In genomic region chr19:44636439-44637389, GRCh38 we compare ENCODE assay signal across 1 cellular context.
A peak's percentile ranks its signal among the peaks of the same experiment; 100 is the strongest.
TF ChIP-seq lines count a peak whose summit lies in the region.

No MANE protein-coding gene starts in this region.

TF ChIP-seq in HepG2, 621 proteins besides CTCF, POLR2A, EP300 and RAD21 (continued from another document and continues in another):
- TF ChIP-seq CBX5 (CRISPR knock-in tag; IDR thresholded peaks at IDR 0.05; ENCODE audit: borderline replicate concordance) (0 out of 2 replicates have a peak, but pooled peaks have one; percentile 39), SIN3B (IDR thresholded peaks at IDR 0.05; ENCODE audit: low read length) (no peak), ZSCAN12 (CRISPR knock-in tag; IDR thresholded peaks at IDR 0.05) (no peak), E2F1 (CRISPR knock-in tag; IDR thresholded peaks at IDR 0.05) (no peak), HNF4G (IDR thresholded peaks at IDR 0.05; ENCODE audit: borderline replicate concordance, low read depth, low read length) (peak; percentile 90), HNF4G (CRISPR knock-in tag; IDR thresholded peaks at IDR 0.05; ENCODE audit: borderline replicate concordance, low read depth) (peak; percentile 70; the same call in 1 of the 2 replicates), MTA1 (CRISPR knock-in tag; IDR thresholded peaks at IDR 0.05; ENCODE audit: borderline replicate concordance) (no peak), ZNF607 (CRISPR knock-in tag; IDR thresholded peaks at IDR 0.05; ENCODE audit: borderline replicate concordance) (no peak), FOXA1 (IDR thresholded peaks at IDR 0.05) (no peak), FOXA1 (CRISPR knock-in tag; IDR thresholded peaks at IDR 0.05) (peak; percentile 29; the same call in 1 of the 2 replicates), CEBPG (CRISPR knock-in tag; IDR thresholded peaks at IDR 0.05) (0 out of 2 replicates have a peak, but pooled peaks have one; percentile 4), SNAPC2 (CRISPR knock-in tag; IDR thresholded peaks at IDR 0.05) (no peak), STAT6 (CRISPR knock-in tag; IDR thresholded peaks at IDR 0.05; ENCODE audit: borderline replicate concordance) (0 out of 2 replicates have a peak, but pooled peaks have one; percentile 67), ZNF362 (CRISPR knock-in tag; IDR thresholded peaks at IDR 0.05; ENCODE audit: borderline replicate concordance) (no peak), ETV6 (CRISPR knock-in tag; conservative IDR thresholded peaks at IDR 0.05) (no peak), ZNF782 (CRISPR knock-in tag; IDR thresholded peaks at IDR 0.05; ENCODE audit: borderline replicate concordance) (no peak), ZNF709 (CRISPR knock-in tag; IDR thresholded peaks at IDR 0.05) (no peak), ZNF562 (CRISPR knock-in tag; IDR thresholded peaks at IDR 0.05; ENCODE audit: borderline replicate concordance) (no peak), ZNF136 (CRISPR knock-in tag; IDR thresholded peaks at IDR 0.05; ENCODE audit: low read depth) (no peak), HDAC6 (IDR thresholded peaks at IDR 0.05; ENCODE audit: low read depth, low read length) (no peak), CHD4 (IDR thresholded peaks at IDR 0.05; ENCODE audit: borderline replicate concordance, low read length) (peak; percentile 65; the same call in 1 of the 2 replicates), NR2C2 (CRISPR knock-in tag; IDR thresholded peaks at IDR 0.05; ENCODE audit: borderline replicate concordance) (no peak), MTA3 (CRISPR knock-in tag; IDR thresholded peaks at IDR 0.05) (no peak), ZNF563 (CRISPR knock-in tag; IDR thresholded peaks at IDR 0.05) (no peak), GMEB2 (CRISPR knock-in tag; IDR thresholded peaks at IDR 0.05; ENCODE audit: low read depth) (no peak), E2F5 (CRISPR knock-in tag; conservative IDR thresholded peaks at IDR 0.05) (no peak), ZSCAN31 (CRISPR knock-in tag; IDR thresholded peaks at IDR 0.05; ENCODE audit: low read depth) (0 out of 2 replicates have a peak, but pooled peaks have one; percentile 30), EZH2 (conservative IDR thresholded peaks at IDR 0.05; ENCODE audit: low read depth, low read length) (no peak), CHCHD3 (CRISPR knock-in tag; IDR thresholded peaks at IDR 0.05) (no peak)
- TF ChIP-seq, protein P1, sequence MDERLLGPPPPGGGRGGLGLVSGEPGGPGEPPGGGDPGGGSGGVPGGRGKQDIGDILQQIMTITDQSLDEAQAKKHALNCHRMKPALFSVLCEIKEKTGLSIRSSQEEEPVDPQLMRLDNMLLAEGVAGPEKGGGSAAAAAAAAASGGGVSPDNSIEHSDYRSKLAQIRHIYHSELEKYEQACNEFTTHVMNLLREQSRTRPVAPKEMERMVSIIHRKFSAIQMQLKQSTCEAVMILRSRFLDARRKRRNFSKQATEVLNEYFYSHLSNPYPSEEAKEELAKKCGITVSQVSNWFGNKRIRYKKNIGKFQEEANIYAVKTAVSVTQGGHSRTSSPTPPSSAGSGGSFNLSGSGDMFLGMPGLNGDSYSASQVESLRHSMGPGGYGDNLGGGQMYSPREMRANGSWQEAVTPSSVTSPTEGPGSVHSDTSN (CRISPR knock-in tag; IDR thresholded peaks at IDR 0.05): no peak
- TF ChIP-seq, protein P2, sequence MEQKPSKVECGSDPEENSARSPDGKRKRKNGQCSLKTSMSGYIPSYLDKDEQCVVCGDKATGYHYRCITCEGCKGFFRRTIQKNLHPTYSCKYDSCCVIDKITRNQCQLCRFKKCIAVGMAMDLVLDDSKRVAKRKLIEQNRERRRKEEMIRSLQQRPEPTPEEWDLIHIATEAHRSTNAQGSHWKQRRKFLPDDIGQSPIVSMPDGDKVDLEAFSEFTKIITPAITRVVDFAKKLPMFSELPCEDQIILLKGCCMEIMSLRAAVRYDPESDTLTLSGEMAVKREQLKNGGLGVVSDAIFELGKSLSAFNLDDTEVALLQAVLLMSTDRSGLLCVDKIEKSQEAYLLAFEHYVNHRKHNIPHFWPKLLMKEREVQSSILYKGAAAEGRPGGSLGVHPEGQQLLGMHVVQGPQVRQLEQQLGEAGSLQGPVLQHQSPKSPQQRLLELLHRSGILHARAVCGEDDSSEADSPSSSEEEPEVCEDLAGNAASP (CRISPR knock-in tag; IDR thresholded peaks at IDR 0.05; ENCODE audit: borderline replicate concordance): no peak; the same call in 1 of the 2 replicates
- TF ChIP-seq, protein P3, sequence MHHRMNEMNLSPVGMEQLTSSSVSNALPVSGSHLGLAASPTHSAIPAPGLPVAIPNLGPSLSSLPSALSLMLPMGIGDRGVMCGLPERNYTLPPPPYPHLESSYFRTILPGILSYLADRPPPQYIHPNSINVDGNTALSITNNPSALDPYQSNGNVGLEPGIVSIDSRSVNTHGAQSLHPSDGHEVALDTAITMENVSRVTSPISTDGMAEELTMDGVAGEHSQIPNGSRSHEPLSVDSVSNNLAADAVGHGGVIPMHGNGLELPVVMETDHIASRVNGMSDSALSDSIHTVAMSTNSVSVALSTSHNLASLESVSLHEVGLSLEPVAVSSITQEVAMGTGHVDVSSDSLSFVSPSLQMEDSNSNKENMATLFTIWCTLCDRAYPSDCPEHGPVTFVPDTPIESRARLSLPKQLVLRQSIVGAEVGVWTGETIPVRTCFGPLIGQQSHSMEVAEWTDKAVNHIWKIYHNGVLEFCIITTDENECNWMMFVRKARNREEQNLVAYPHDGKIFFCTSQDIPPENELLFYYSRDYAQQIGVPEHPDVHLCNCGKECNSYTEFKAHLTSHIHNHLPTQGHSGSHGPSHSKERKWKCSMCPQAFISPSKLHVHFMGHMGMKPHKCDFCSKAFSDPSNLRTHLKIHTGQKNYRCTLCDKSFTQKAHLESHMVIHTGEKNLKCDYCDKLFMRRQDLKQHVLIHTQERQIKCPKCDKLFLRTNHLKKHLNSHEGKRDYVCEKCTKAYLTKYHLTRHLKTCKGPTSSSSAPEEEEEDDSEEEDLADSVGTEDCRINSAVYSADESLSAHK (CRISPR knock-in tag; IDR thresholded peaks at IDR 0.05; ENCODE audit: borderline replicate concordance): no peak
- TF ChIP-seq, protein P4, sequence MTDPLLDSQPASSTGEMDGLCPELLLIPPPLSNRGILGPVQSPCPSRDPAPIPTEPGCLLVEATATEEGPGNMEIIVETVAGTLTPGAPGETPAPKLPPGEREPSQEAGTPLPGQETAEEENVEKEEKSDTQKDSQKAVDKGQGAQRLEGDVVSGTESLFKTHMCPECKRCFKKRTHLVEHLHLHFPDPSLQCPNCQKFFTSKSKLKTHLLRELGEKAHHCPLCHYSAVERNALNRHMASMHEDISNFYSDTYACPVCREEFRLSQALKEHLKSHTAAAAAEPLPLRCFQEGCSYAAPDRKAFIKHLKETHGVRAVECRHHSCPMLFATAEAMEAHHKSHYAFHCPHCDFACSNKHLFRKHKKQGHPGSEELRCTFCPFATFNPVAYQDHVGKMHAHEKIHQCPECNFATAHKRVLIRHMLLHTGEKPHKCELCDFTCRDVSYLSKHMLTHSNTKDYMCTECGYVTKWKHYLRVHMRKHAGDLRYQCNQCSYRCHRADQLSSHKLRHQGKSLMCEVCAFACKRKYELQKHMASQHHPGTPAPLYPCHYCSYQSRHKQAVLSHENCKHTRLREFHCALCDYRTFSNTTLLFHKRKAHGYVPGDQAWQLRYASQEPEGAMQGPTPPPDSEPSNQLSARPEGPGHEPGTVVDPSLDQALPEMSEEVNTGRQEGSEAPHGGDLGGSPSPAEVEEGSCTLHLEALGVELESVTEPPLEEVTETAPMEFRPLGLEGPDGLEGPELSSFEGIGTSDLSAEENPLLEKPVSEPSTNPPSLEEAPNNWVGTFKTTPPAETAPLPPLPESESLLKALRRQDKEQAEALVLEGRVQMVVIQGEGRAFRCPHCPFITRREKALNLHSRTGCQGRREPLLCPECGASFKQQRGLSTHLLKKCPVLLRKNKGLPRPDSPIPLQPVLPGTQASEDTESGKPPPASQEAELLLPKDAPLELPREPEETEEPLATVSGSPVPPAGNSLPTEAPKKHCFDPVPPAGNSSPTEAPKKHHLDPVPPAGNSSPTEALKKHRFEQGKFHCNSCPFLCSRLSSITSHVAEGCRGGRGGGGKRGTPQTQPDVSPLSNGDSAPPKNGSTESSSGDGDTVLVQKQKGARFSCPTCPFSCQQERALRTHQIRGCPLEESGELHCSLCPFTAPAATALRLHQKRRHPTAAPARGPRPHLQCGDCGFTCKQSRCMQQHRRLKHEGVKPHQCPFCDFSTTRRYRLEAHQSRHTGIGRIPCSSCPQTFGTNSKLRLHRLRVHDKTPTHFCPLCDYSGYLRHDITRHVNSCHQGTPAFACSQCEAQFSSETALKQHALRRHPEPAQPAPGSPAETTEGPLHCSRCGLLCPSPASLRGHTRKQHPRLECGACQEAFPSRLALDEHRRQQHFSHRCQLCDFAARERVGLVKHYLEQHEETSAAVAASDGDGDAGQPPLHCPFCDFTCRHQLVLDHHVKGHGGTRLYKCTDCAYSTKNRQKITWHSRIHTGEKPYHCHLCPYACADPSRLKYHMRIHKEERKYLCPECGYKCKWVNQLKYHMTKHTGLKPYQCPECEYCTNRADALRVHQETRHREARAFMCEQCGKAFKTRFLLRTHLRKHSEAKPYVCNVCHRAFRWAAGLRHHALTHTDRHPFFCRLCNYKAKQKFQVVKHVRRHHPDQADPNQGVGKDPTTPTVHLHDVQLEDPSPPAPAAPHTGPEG (CRISPR knock-in tag; IDR thresholded peaks at IDR 0.05): no peak
- TF ChIP-seq, protein P5, sequence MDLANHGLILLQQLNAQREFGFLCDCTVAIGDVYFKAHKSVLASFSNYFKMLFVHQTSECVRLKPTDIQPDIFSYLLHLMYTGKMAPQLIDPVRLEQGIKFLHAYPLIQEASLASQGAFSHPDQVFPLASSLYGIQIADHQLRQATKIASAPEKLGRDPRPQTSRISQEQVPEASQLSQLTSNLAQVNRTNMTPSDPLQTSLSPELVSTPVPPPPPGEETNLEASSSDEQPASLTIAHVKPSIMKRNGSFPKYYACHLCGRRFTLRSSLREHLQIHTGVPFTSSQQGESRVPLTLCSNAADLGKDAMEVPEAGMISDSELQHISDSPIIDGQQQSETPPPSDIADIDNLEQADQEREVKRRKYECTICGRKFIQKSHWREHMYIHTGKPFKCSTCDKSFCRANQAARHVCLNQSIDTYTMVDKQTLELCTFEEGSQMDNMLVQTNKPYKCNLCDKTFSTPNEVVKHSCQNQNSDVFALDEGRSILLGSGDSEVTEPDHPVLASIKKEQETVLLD (CRISPR knock-in tag; IDR thresholded peaks at IDR 0.05; ENCODE audit: low read depth): no peak
